8 cellular contexts compared by ENCODE assay signal in genomic region chr1:156104861-156105546, GRCh38. TPM values are rescaled to one million over a fixed set of nuclear protein-coding genes. Genes with fewer than 3 reads are reported as not detected.
DNase-seq lines count a peak whose midpoint lies in the region; ATAC-seq, FAIRE-seq and TF ChIP-seq lines count a peak whose summit lies in the region.

No MANE protein-coding gene starts in this region.

- H3K4me1 Mint-ChIP-seq in IgD-negative memory B cell: peaks cover 12 to 35% (median 24%) of the 10 kb centered on the region in 3 donors
- peaks cover 20 to 33% (median 32%) of the 10 kb centered on the region in 3 donors for H3K4me1 Mint-ChIP-seq in naive B cell

- POLR2A ChIA-PET in AG04449 (lab: Yijun Ruan, JAX): interaction anchor here (1.1 to 5.9 kb wide), 3 partner anchors 11 to 25 kb away, joined by 4 to 62 read pairs (median 60); partner anchors contain the start of gene LMNA

- H3K27me3 Mint-ChIP-seq in IgD-negative memory B cell (no peaks in the 10 kb centered on the region), naive B cell (peaks cover 4 to 47% (median 19%) of the 10 kb centered on the region in 3 donors)

- H3K36me3 Mint-ChIP-seq in IgD-negative memory B cell (no peaks in the 10 kb centered on the region), naive B cell (no peaks in the 10 kb centered on the region)

- FAIRE-seq in HTR-8/SVneo (lab: Jason Lieb, UNC): no peak

- ATAC-seq in naive B cell (ENCODE audit: low read depth in 2 of 2): no peak

- CTCF ChIA-PET in AG04449 (lab: Yijun Ruan, JAX): interaction anchor here (2.1 to 29.5 kb wide), 3 partner anchors 11 to 120 kb away, joined by 10 to 1837 read pairs (median 147); partner anchors contain the start of genes LMNA and SEMA4A

- no peaks in the 10 kb centered on the region for H3K9me3 Mint-ChIP-seq in IgD-negative memory B cell
- H3K9me3 Mint-ChIP-seq in naive B cell: no peaks in the 10 kb centered on the region

- H3K4me3 Mint-ChIP-seq in IgD-negative memory B cell (peak overlapping the region; percentile 82 to 97 (median 93)), naive B cell (peak overlapping the region; percentile 29 to 93 (median 84))

- H3K4me3 ChIP-seq in AG04449 (ENCODE audit: low read depth, low read length): peak overlapping the region; percentile 21

- peak overlapping the region; percentile 99 to 100 (median 100) for H3K27ac Mint-ChIP-seq in IgD-negative memory B cell
- H3K27ac Mint-ChIP-seq in naive B cell: peak overlapping the region; percentile 100

- TF ChIP-seq CTCF in AG04449 (IDR thresholded peaks at IDR 0.05; ENCODE audit: insufficient read depth, low read length, missing control alignments): no peak

- no peak for DNase-seq in AG04449 (ENCODE audit: low read depth, low spot score)
- DNase-seq in dermis microvascular lymphatic vessel endothelial cell (ENCODE audit: low read depth in 2 of 2): peak; percentile 59 to 74
- no peak for DNase-seq in naive B cell
- DNase-seq in DMS 273 (lab: John Stamatoyannopoulos, UW; ENCODE audit: unreplicated experiment): no peak
- no peak for DNase-seq in hypothalamus (lab: John Stamatoyannopoulos, UW)
- no peak for DNase-seq in DMS153 treated with DMSO at 0.1 percent for 48 hours (lab: John Stamatoyannopoulos, UW; ENCODE audit: unreplicated experiment)
- no peak for DNase-seq in HTR-8/SVneo (ENCODE audit: insufficient read length, low spot score)

RNA-seq across cellular contexts. Expression of gene LMNA, which starts 9.5 kb away (rescaled TPM):
- polyA plus RNA-seq in IgD-negative memory B cell (5.7 TPM), naive B cell (ENCODE audit: low read depth in 6 of 6) (1 to 10 TPM in 4 of 6 donors, under 1 TPM in 2; 0.33 to 3.0 (median 1.4) TPM)
- total RNA-seq in dermis microvascular lymphatic vessel endothelial cell: 402 and 626 TPM in 2 replicates

RNA-seq across cellular contexts. Expression of gene MEX3A, which starts 22.7 kb away (rescaled TPM):
- polyA plus RNA-seq in IgD-negative memory B cell (0.05 TPM), naive B cell (ENCODE audit: low read depth in 6 of 6) (under 1 TPM in 2 of 6 donors, not detected in 4; 0.05 to 0.13 TPM)
- total RNA-seq in dermis microvascular lymphatic vessel endothelial cell: 3.6 and 7.0 TPM in 2 replicates

RNA-seq across cellular contexts. Expression of gene RAB25, which starts 44.0 kb away (rescaled TPM):
- polyA plus RNA-seq in IgD-negative memory B cell: 2.9 TPM
- total RNA-seq in dermis microvascular lymphatic vessel endothelial cell: not detected in 2 replicates
- polyA plus RNA-seq in naive B cell (ENCODE audit: low read depth in 6 of 6): not detected

RNA-seq across cellular contexts. Expression of gene SEMA4A, which starts 48.4 kb away (rescaled TPM):
- polyA plus RNA-seq in IgD-negative memory B cell: 11.0 TPM
- 0.39 and 0.51 TPM in 2 replicates for total RNA-seq in dermis microvascular lymphatic vessel endothelial cell
- polyA plus RNA-seq in naive B cell (ENCODE audit: low read depth in 6 of 6): 10 to 100 TPM; 23.3 to 37.3 (median 29.5) TPM

RNA-seq across cellular contexts. Expression of gene LAMTOR2, which starts 50.4 kb away (rescaled TPM):
- 159 TPM for polyA plus RNA-seq in IgD-negative memory B cell
- total RNA-seq in dermis microvascular lymphatic vessel endothelial cell: 83.2 and 89.3 TPM in 2 replicates
- polyA plus RNA-seq in naive B cell (ENCODE audit: low read depth in 6 of 6): 100 to 1,000 TPM in 5 of 6 donors, 10 to 100 TPM in 1; 99.5 to 139 (median 114) TPM

Comparison
In these comparisons a context has a peak if more than half of its experiments do, and no peak if none do; other contexts are left out.
1. DNase-seq: peak in dermis microvascular lymphatic vessel endothelial cell (2 of 2); none in AG04449 (single experiment), naive B cell (single experiment), DMS 273 (single experiment), hypothalamus (0 of 51), DMS153 treated with DMSO at 0.1 percent for 48 hours (single experiment) and HTR-8/SVneo (single experiment).